In the genomic region with DNA sequence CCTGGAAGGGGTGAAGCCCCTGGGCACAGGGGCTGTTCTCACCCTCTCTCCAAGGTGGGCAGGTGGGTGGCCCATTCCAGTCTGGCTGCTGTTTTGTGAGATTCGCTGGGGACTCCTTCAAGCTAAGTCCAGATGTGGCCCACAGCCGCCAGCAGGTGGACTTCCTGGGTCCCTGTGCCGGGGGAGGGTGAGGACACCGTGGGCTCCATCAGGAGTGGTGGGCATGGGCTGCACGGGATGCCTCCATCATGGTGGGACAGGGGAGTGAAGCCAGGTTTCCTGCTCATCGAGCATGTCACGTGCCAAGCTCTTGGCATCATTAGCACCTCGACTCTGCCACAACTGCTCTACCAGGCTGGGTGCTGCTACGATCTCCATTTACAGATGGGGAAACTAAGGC, we compare ENCODE assay signal across 8 cellular contexts. TPM values are rescaled to one million over a fixed set of nuclear protein-coding genes. Genes with fewer than 3 reads are reported as not detected.
A peak's percentile ranks its signal among the peaks of the same experiment; 100 is the strongest.
DNase-seq lines count a peak whose midpoint lies in the region; ATAC-seq and TF ChIP-seq lines count a peak whose summit lies in the region.

No MANE protein-coding gene starts in this region.

- peaks cover 11% of the 10 kb centered on the region for H3F3A ChIP-seq in PC-9 (ENCODE audit: insufficient read depth, low read depth)

- no peak for TF ChIP-seq CTCF in BJ (IDR thresholded peaks at IDR 0.05; ENCODE audit: insufficient read depth, low read depth, low read length)
- no peak for TF ChIP-seq CTCF in PC-9 (conservative IDR thresholded peaks at IDR 0.05)
- no peak for TF ChIP-seq CTCF in epithelial cell of esophagus (IDR thresholded peaks at IDR 0.05; ENCODE audit: insufficient read depth, low read depth, low read length, missing control alignments)

- H3K36me3 ChIP-seq in BJ (ENCODE audit: control insufficient read depth, insufficient read depth, low read length) (peaks cover 4% of the 10 kb centered on the region), PC-9 (ENCODE audit: low read depth) (no peaks in the 10 kb centered on the region), neuronal stem cell (replicated peaks in 1 of 2; ENCODE audit: control insufficient read depth in 2 of 2, insufficient read depth in 2 of 2, low read length in 2 of 2) (peaks cover 3 to 6% of the 10 kb centered on the region in 2 donors)

- H3K18ac ChIP-seq in neuronal stem cell (ENCODE audit: low read length) = peak overlapping the region; percentile 86

- H3K4me3 ChIP-seq in BJ (ENCODE audit: low read depth, low read length) (peak overlapping the region; percentile 57), PC-9 (no peak overlapping the region), epithelial cell of esophagus (ENCODE audit: low read length) (peak overlapping the region; percentile 62), neuronal stem cell (ENCODE audit: low read length in 2 of 2) (peak overlapping the region in 1 of 2 donors; percentile 59)

- H3K9ac ChIP-seq in neuronal stem cell (ENCODE audit: low read depth, low read length, poor library complexity) = no peak overlapping the region

- H3K14ac ChIP-seq in neuronal stem cell (ENCODE audit: low read length) = no peak overlapping the region

- H3K4me2 ChIP-seq in PC-9 (peak overlapping the region; percentile 83; the same call in 1 of the 2 replicates), neuronal stem cell (ENCODE audit: insufficient read depth, low read length, poor library complexity, severe bottlenecking) (peak overlapping the region; percentile 99)

- H3K27ac ChIP-seq in PC-9 = no peak overlapping the region
- H3K27ac ChIP-seq in neuronal stem cell (replicated peaks; ENCODE audit: low read length) = no peak overlapping the region

- H4K20me1 ChIP-seq in PC-9 (ENCODE audit: insufficient read depth) = no peaks in the 10 kb centered on the region

- H3K23ac ChIP-seq in neuronal stem cell (ENCODE audit: low read depth, low read length, poor library complexity) = peak overlapping the region; percentile 44

- CTCF ChIA-PET in BJ (lab: Yijun Ruan, JAX) (interaction anchor here (0.6 to 1.6 kb wide), 10 partner anchors 9 to 390 kb away, joined by 3 to 8 read pairs (median 4); no protein-coding TSS in a partner anchor), PC-9 (lab: Charles Lee) (no interaction called here)

- POLR2A ChIA-PET in BJ (lab: Charles Lee) = interaction anchor here (2.1 kb wide), 1 partner anchor 9 kb away, joined by 10 read pairs; no protein-coding TSS in a partner anchor
- POLR2A ChIA-PET in PC-9 (lab: Charles Lee; ENCODE audit: unreplicated experiment) = interaction anchor here (0.6 to 0.7 kb wide), 3 partner anchors 53 to 342 kb away, joined by 3 read pairs; no protein-coding TSS in a partner anchor

- peaks cover 18% of the 10 kb centered on the region for H3K79me1 ChIP-seq in neuronal stem cell (ENCODE audit: low read depth, low read length)

- no peak overlapping the region for H2BK120ac ChIP-seq in neuronal stem cell (ENCODE audit: low read depth, low read length)

- H4K8ac ChIP-seq in neuronal stem cell (ENCODE audit: low read depth, low read length) = peak overlapping the region; percentile 50

- no TSS peak for BruUV-seq in PC-9 (replicated peaks; lab: Mats Ljungman, UMichigan)

- H2AK5ac ChIP-seq in neuronal stem cell (ENCODE audit: low read depth, low read length) = peak overlapping the region; percentile 94

- WGBS in neuronal stem cell (ENCODE audit: extremely low coverage in 2 of 2, insufficient read length in 2 of 2, insufficient replicate concordance in 1 of 2), 2 donors = no CpG with 5 or more reads among the region's 9 CpGs

- peak overlapping the region; percentile 92 for H4K91ac ChIP-seq in neuronal stem cell (ENCODE audit: low read depth, low read length, poor library complexity)

- H3K4me1 ChIP-seq in PC-9 (replicated peaks; ENCODE audit: insufficient read depth) (peaks cover 4% of the 10 kb centered on the region; the same call in 1 of the 2 replicates), neuronal stem cell (ENCODE audit: control insufficient read depth in 2 of 2, insufficient read depth in 1 of 2, low read depth in 1 of 2, low read length in 2 of 2) (peaks cover 10 to 25% of the 10 kb centered on the region in 2 donors)

- H3K79me2 ChIP-seq in PC-9 (ENCODE audit: low read depth) = peaks cover 8% of the 10 kb centered on the region

- no peak for ATAC-seq in left lobe of liver
- ATAC-seq in GM21529 (IDR thresholded peaks at IDR 0.05; ENCODE audit: unreplicated experiment) = no peak

- no peaks in the 10 kb centered on the region for H3K27me3 ChIP-seq in BJ (ENCODE audit: control insufficient read depth, insufficient read depth, low read length)
- H3K27me3 ChIP-seq in PC-9 (ENCODE audit: insufficient read depth, low read depth) = no peaks in the 10 kb centered on the region
- H3K27me3 ChIP-seq in neuronal stem cell (ENCODE audit: control insufficient read depth in 3 of 3, insufficient read depth in 3 of 3, low read depth in 1 of 3, low read length in 3 of 3) = peaks cover 0 to 15% (median 0%) of the 10 kb centered on the region in 3 experiments

- H2BK12ac ChIP-seq in neuronal stem cell (ENCODE audit: low read length) = no peak overlapping the region

- H3K9me2 ChIP-seq in PC-9 (ENCODE audit: insufficient read depth) = no peaks in the 10 kb centered on the region

- H3K4ac ChIP-seq in neuronal stem cell (ENCODE audit: low read length) = no peak overlapping the region

- no peak overlapping the region for H2BK5ac ChIP-seq in neuronal stem cell (ENCODE audit: low read length)

- no peaks in the 10 kb centered on the region for H3K9me3 ChIP-seq in PC-9 (ENCODE audit: insufficient read depth, low read depth)
- H3K9me3 ChIP-seq in neuronal stem cell (replicated peaks in 1 of 2; ENCODE audit: control insufficient read depth in 2 of 2, insufficient read depth in 1 of 2, low read depth in 1 of 2, low read length in 2 of 2) = peaks cover 0 to 2% of the 10 kb centered on the region in 2 donors

- peak overlapping the region; percentile 90 for H2BK15ac ChIP-seq in neuronal stem cell (ENCODE audit: low read length)

- H2AFZ ChIP-seq in PC-9 = no peak overlapping the region
- no peak overlapping the region for H2AFZ ChIP-seq in neuronal stem cell (ENCODE audit: low read length)

- DNase-seq in BJ (ENCODE audit: low read depth) = no peak
- no peak for DNase-seq in PC-9
- no peak for DNase-seq in epithelial cell of esophagus (ENCODE audit: low read depth)
- DNase-seq in neuronal stem cell (ENCODE audit: low spot score) = no peak
- DNase-seq in left lobe of liver (ENCODE audit: low spot score) = no peak
- no peak for DNase-seq in NCI-H526 treated with DMSO at 0.1 percent for 48 hours (lab: John Stamatoyannopoulos, UW)
- DNase-seq in DMS153 treated with DMSO at 0.1 percent for 48 hours (lab: John Stamatoyannopoulos, UW; ENCODE audit: unreplicated experiment) = no peak

- intact Hi-C loops in PC-9 (cut with micrococcal nuclease; ENCODE audit: unreplicated experiment) = loop anchor here (5.0 kb wide), 1 partner anchor 47 kb away; no protein-coding TSS in a partner anchor

RNA-seq across cellular contexts. Expression of gene NCS1, which starts 1.8 kb away (rescaled TPM):
- polyA plus RNA-seq in BJ (2011; rRNA removed) = 54.4 and 67.7 TPM in 2 replicates
- 37.3 and 62.4 TPM in 2 replicates for polyA minus RNA-seq in BJ (2011; rRNA and poly(A)+ RNA removed)
- total RNA-seq in PC-9 (2021) (53.0 and 59.2 TPM in 2 replicates), left lobe of liver (2.5 TPM)
- polyA plus RNA-seq in neuronal stem cell (2013, experiment 1 of 2) = 36.7 TPM
- polyA plus RNA-seq in neuronal stem cell (2013, experiment 2 of 2) = 36.1 TPM

Comparison
In these comparisons a context has a peak if more than half of its experiments do, and no peak if none do; other contexts are left out.
1. RNA of gene NCS1, which starts 1.8 kb away (total RNA-seq): 53.0 to 59.2 TPM in PC-9; 2.5 TPM in left lobe of liver (single experiment); every median in the first group is over 10 times any median in the second.